In genomic region chr7:100826546-100827329, GRCh38 we compare ENCODE assay signal across 8 cellular contexts. TPM values are rescaled to one million over a fixed set of nuclear protein-coding genes. Genes with fewer than 3 reads are reported as not detected.
DNase-seq lines count a peak whose midpoint lies in the region; ATAC-seq, FAIRE-seq and TF ChIP-seq lines count a peak whose summit lies in the region.

No MANE protein-coding gene starts in this region.

- peaks cover 23 to 30% (median 28%) of the 10 kb centered on the region in 3 donors for H3K4me1 Mint-ChIP-seq in naive B cell

- no peaks in the 10 kb centered on the region for H3K9me3 ChIP-seq in BLaER1
- no peaks in the 10 kb centered on the region for H3K9me3 ChIP-seq in H1 (ENCODE audit: insufficient read depth in 2 of 2, low read depth in 1 of 2, low read length in 1 of 2)

- no peak overlapping the region for H2AFZ ChIP-seq in H1 (ENCODE audit: low read length)

- TF ChIP-seq POLR2A in NB4 (IDR thresholded peaks at IDR 0.05; ENCODE audit: extremely low read depth, insufficient read length) (no peak), H1 (IDR thresholded peaks at IDR 0.05; ENCODE audit: control extremely low read depth in 1 of 2, low read depth in 2 of 2, low read length in 2 of 2) (no peak; a peak in 1 of 3 replicates)

- peak overlapping the region in 1 of 6 donors; percentile 56 for H3K27ac Mint-ChIP-seq in naive B cell

- TF ChIP-seq RAD21 in H1 (IDR thresholded peaks at IDR 0.05 in 1 of 2, conservative IDR thresholded peaks at IDR 0.05 in 1 of 2; ENCODE audit: low read depth in 2 of 2, low read length in 2 of 2), result no peak

- CTCF ChIA-PET in H1 (lab: Charles Lee; ENCODE audit: partially characterized antibody), result interaction anchor here (0.6 to 3.9 kb wide), 13 partner anchors 9 to 237 kb away, joined by 3 to 65 read pairs (median 3); partner anchors contain the start of gene SLC12A9

- peak overlapping the region; percentile 85; the same call in 1 of the 2 replicates for H2AK5ac ChIP-seq in H1 (ENCODE audit: low read depth, low read length)

- H3K4me1 ChIP-seq in BLaER1 (peaks cover 49% of the 10 kb centered on the region), H1 (replicated peaks in 1 of 4; ENCODE audit: control insufficient read depth in 3 of 4, insufficient read depth in 4 of 4, low read length in 3 of 4) (peaks cover 0 to 13% (median 10%) of the 10 kb centered on the region in 4 experiments; a peak in 6 of 7 replicates)

- H3K23ac ChIP-seq in H1 (ENCODE audit: insufficient read length), result no peak overlapping the region

- WGBS in H1 (ENCODE audit: extremely low coverage in 1 of 2, insufficient coverage in 1 of 2, insufficient read length in 1 of 2, insufficient replicate concordance in 2 of 2, low coverage in 1 of 2, low lambda C conversion rate in 2 of 2, missing lambda C conversion rate in 1 of 2), 2 experiments, result 2% methylated on average over 33 of the region's 69 CpGs; no CpG with 5 or more reads in 1 of the 2 experiments

- H2BK20ac ChIP-seq in H1 (ENCODE audit: low read length), result no peak overlapping the region

- peak overlapping the region; percentile 94 for H3K4me3 ChIP-seq in BLaER1
- H3K4me3 ChIP-seq in NB4 (ENCODE audit: low read depth, low read length), result peak overlapping the region; percentile 12
- H3K4me3 ChIP-seq in H1 (ENCODE audit: extremely low read depth in 1 of 4, insufficient read depth in 2 of 4, low read depth in 3 of 4, low read length in 4 of 4), result peak overlapping the region; percentile 88 to 100 (median 92)

- H3K27ac ChIP-seq in BLaER1 (peak overlapping the region; percentile 92), H1 (ENCODE audit: low read depth, low read length) (peak overlapping the region; percentile 73; the same call in 1 of the 2 replicates)

- H2BK15ac ChIP-seq in H1 (ENCODE audit: low read length), result no peak overlapping the region

- H3K36me3 ChIP-seq in BLaER1 (peaks cover 30% of the 10 kb centered on the region), H1 (ENCODE audit: control insufficient read depth in 2 of 4, insufficient read depth in 4 of 4, low read length in 3 of 4) (peaks cover 15 to 22% (median 22%) of the 10 kb centered on the region in 4 experiments; a peak in 7 of 8 replicates)

- H3K4ac ChIP-seq in H1 (replicated peaks; ENCODE audit: insufficient read length, low read depth, low read length), result peak overlapping the region; percentile 13

- H4K8ac ChIP-seq in H1 (ENCODE audit: extremely low read depth, insufficient read depth, low read length), result peak overlapping the region; percentile 89

- H3K27me3 ChIP-seq in BLaER1, result no peaks in the 10 kb centered on the region
- H3K27me3 ChIP-seq in H1 (replicated peaks in 1 of 4; ENCODE audit: control insufficient read depth in 3 of 4, extremely low read depth in 1 of 4, insufficient read depth in 3 of 4, low read length in 3 of 4), result no peaks in the 10 kb centered on the region

- peak overlapping the region; percentile 60 for H3K18ac ChIP-seq in H1 (ENCODE audit: extremely low read depth, low read length)

- no peak overlapping the region for H4K91ac ChIP-seq in H1 (replicated peaks; ENCODE audit: insufficient read length, low read length)

- H3K4me3 Mint-ChIP-seq in naive B cell, result peak overlapping the region in 7 of 8 donors; percentile 62 to 83 (median 78)

- FAIRE-seq in H1 (lab: Jason Lieb, UNC), result no peak
- no peak for FAIRE-seq in GM19239 (lab: Jason Lieb, UNC)

- DNase-seq in NB4 (ENCODE audit: low read depth) (no peak), H1 (ENCODE audit: low read depth in 1 of 2, low spot score in 2 of 2) (peak in 1 of 2 experiments; percentile 58), naive B cell (no peak), GM19239 (ENCODE audit: insufficient read length, low spot score) (no peak)

- no peaks in the 10 kb centered on the region for H3K9me3 Mint-ChIP-seq in naive B cell

- H3K23me2 ChIP-seq in H1 (ENCODE audit: low read depth, low read length), result peaks cover 15% of the 10 kb centered on the region

- H3K9ac ChIP-seq in BLaER1 (peak overlapping the region; percentile 95), H1 (replicated peaks in 1 of 4; ENCODE audit: extremely low read depth in 1 of 4, low read depth in 3 of 4, low read length in 3 of 4) (peak overlapping the region; percentile 77 to 96 (median 86))

- H3K36me3 Mint-ChIP-seq in naive B cell, result peaks cover 0 to 17% of the 10 kb centered on the region in 2 donors

- peak overlapping the region; percentile 49 for H4K5ac ChIP-seq in H1 (ENCODE audit: insufficient read length, low read depth, low read length)

- TF ChIP-seq CTCF in NB4 (IDR thresholded peaks at IDR 0.05; ENCODE audit: low read depth, low read length) (no peak), H1 (IDR thresholded peaks at IDR 0.05; ENCODE audit: control extremely low read depth in 1 of 3, insufficient read depth in 1 of 3, low read depth in 1 of 3, low read length in 3 of 3) (no peak)

- H2BK120ac ChIP-seq in H1 (replicated peaks; ENCODE audit: low read depth, low read length), result no peak overlapping the region

- H3K14ac ChIP-seq in H1 (ENCODE audit: insufficient read length), result peak overlapping the region; percentile 50

- TF ChIP-seq EP300 in H1 (IDR thresholded peaks at IDR 0.05; ENCODE audit: borderline replicate concordance in 1 of 2, low read depth in 2 of 2, low read length in 2 of 2), result no peak

- H3K4me2 ChIP-seq in BLaER1, result peak overlapping the region; percentile 88
- peak overlapping the region; percentile 90 to 92 for H3K4me2 ChIP-seq in H1 (ENCODE audit: insufficient read depth in 1 of 2, low read depth in 2 of 2, low read length in 2 of 2)

- peaks cover 7 to 38% of the 10 kb centered on the region in 2 experiments for H3K79me2 ChIP-seq in H1 (ENCODE audit: control insufficient read depth in 1 of 2, insufficient read depth in 2 of 2, low read length in 2 of 2)

- no peak overlapping the region; the same call in 1 of the 2 replicates for H2BK5ac ChIP-seq in H1 (ENCODE audit: low read depth, low read length)

- H3K27me3 Mint-ChIP-seq in naive B cell, result peaks cover 24 to 70% (median 58%) of the 10 kb centered on the region in 3 donors

- peak overlapping the region; percentile 51 for H3K56ac ChIP-seq in H1 (replicated peaks; ENCODE audit: insufficient read length, low read depth, low read length)

- POLR2A ChIA-PET in H1 (lab: Charles Lee; ENCODE audit: partially characterized antibody), result interaction anchor here (0.6 to 6.5 kb wide), 23 partner anchors 8 to 466 kb away, joined by 3 to 76 read pairs (median 4); partner anchors contain the start of genes POP7, SLC12A9, SRRT and UFSP1

- ATAC-seq in naive B cell (ENCODE audit: low read depth in 2 of 2) (peak; percentile 51 to 62), HG03175 (IDR thresholded peaks at IDR 0.05; ENCODE audit: unreplicated experiment) (no peak), HG02571 (IDR thresholded peaks at IDR 0.05; ENCODE audit: unreplicated experiment) (no peak), GM19328 (IDR thresholded peaks at IDR 0.05; ENCODE audit: unreplicated experiment) (no peak)

- H3K79me1 ChIP-seq in H1 (ENCODE audit: low read depth, low read length), result peaks cover 5% of the 10 kb centered on the region; the same call in 1 of the 2 replicates

- H4K20me1 ChIP-seq in BLaER1 (peaks cover 38% of the 10 kb centered on the region), H1 (replicated peaks in 1 of 2; ENCODE audit: control insufficient read depth in 1 of 2, insufficient read depth in 2 of 2, low read length in 2 of 2) (peaks cover 14 to 25% of the 10 kb centered on the region in 2 experiments)

- H2BK12ac ChIP-seq in H1 (ENCODE audit: low read depth, low read length), result peak overlapping the region; percentile 44; the same call in 1 of the 2 replicates

RNA-seq across cellular contexts. Expression of gene EPHB4, which starts 0.6 kb away (rescaled TPM):
- total RNA-seq in H1 (2021; fragmentation: NEBNext Ultra II Directional; extraction: Animal tissue kit (Norgen Biotek cat#: 25700)), result 113 and 122 TPM in 2 replicates
- 85.0 and 141 TPM in 2 replicates for polyA plus RNA-seq in H1 (2011; rRNA removed)
- 99.8 TPM for polyA plus RNA-seq in H1 (2011; cell fraction: cytosol; rRNA removed)
- 125 TPM for polyA plus RNA-seq in H1 (2011; cell fraction: nucleus; rRNA removed)
- polyA plus RNA-seq in H1 (2012, experiment 1 of 2), result 87.6 to 114 TPM (median 107 TPM) in 4 replicates
- polyA plus RNA-seq in H1 (2012, experiment 2 of 2), result 115 TPM
- 95.4 TPM for polyA plus RNA-seq in H1 (2013, experiment 1 of 2)
- 95.7 TPM for polyA plus RNA-seq in H1 (2013, experiment 2 of 2)
- 97.8 and 111 TPM in 2 replicates for polyA minus RNA-seq in H1 (2011; rRNA and poly(A)+ RNA removed)
- polyA minus RNA-seq in H1 (2011; cell fraction: cytosol; rRNA and poly(A)+ RNA removed), result 105 TPM
- polyA minus RNA-seq in H1 (2011; cell fraction: nucleus; rRNA and poly(A)+ RNA removed), result 57.6 TPM
- under 1 TPM in 4 of 6 donors, not detected in 2; 0.19 to 0.69 (median 0.47) TPM for polyA plus RNA-seq in naive B cell (ENCODE audit: low read depth in 6 of 6)

RNA-seq across cellular contexts. Expression of gene SLC12A9, which starts 25.8 kb away (rescaled TPM):
- 40.1 and 40.7 TPM in 2 replicates for total RNA-seq in H1 (2021; fragmentation: NEBNext Ultra II Directional; extraction: Animal tissue kit (Norgen Biotek cat#: 25700))
- polyA plus RNA-seq in H1 (2011; rRNA removed), result 31.4 and 54.0 TPM in 2 replicates
- polyA plus RNA-seq in H1 (2011; cell fraction: cytosol; rRNA removed), result 28.5 TPM
- polyA plus RNA-seq in H1 (2011; cell fraction: nucleus; rRNA removed), result 74.3 TPM
- polyA plus RNA-seq in H1 (2012, experiment 1 of 2), result 25.4 to 35.3 TPM (median 33.8 TPM) in 4 replicates
- 27.5 TPM for polyA plus RNA-seq in H1 (2012, experiment 2 of 2)
- 33.2 TPM for polyA plus RNA-seq in H1 (2013, experiment 1 of 2)
- 32.9 TPM for polyA plus RNA-seq in H1 (2013, experiment 2 of 2)
- polyA minus RNA-seq in H1 (2011; rRNA and poly(A)+ RNA removed), result 13.1 and 22.4 TPM in 2 replicates
- polyA minus RNA-seq in H1 (2011; cell fraction: cytosol; rRNA and poly(A)+ RNA removed), result 13.4 TPM
- 13.4 TPM for polyA minus RNA-seq in H1 (2011; cell fraction: nucleus; rRNA and poly(A)+ RNA removed)
- 10 to 100 TPM in 4 of 6 donors, 1 to 10 TPM in 2; 7.8 to 13.1 (median 11.5) TPM for polyA plus RNA-seq in naive B cell (ENCODE audit: low read depth in 6 of 6)

RNA-seq across cellular contexts. Expression of gene TRIP6, which starts 40.4 kb away (rescaled TPM):
- total RNA-seq in H1 (2021; fragmentation: NEBNext Ultra II Directional; extraction: Animal tissue kit (Norgen Biotek cat#: 25700)), result 103 and 109 TPM in 2 replicates
- polyA plus RNA-seq in H1 (2011; rRNA removed), result 88.4 and 112 TPM in 2 replicates
- polyA plus RNA-seq in H1 (2011; cell fraction: cytosol; rRNA removed), result 112 TPM
- 145 TPM for polyA plus RNA-seq in H1 (2011; cell fraction: nucleus; rRNA removed)
- polyA plus RNA-seq in H1 (2012, experiment 1 of 2), result 85.3 to 128 TPM (median 117 TPM) in 4 replicates
- polyA plus RNA-seq in H1 (2012, experiment 2 of 2), result 101 TPM
- polyA plus RNA-seq in H1 (2013, experiment 1 of 2), result 56.2 TPM
- 51.7 TPM for polyA plus RNA-seq in H1 (2013, experiment 2 of 2)
- 34.4 and 35.9 TPM in 2 replicates for polyA minus RNA-seq in H1 (2011; rRNA and poly(A)+ RNA removed)
- polyA minus RNA-seq in H1 (2011; cell fraction: cytosol; rRNA and poly(A)+ RNA removed), result 43.7 TPM
- polyA minus RNA-seq in H1 (2011; cell fraction: nucleus; rRNA and poly(A)+ RNA removed), result 36.9 TPM
- 1 to 10 TPM; 2.1 to 5.7 (median 3.4) TPM for polyA plus RNA-seq in naive B cell (ENCODE audit: low read depth in 6 of 6)

RNA-seq across cellular contexts. Expression of gene SRRT, which starts 48.2 kb away (rescaled TPM):
- total RNA-seq in H1 (2021; fragmentation: NEBNext Ultra II Directional; extraction: Animal tissue kit (Norgen Biotek cat#: 25700)), result 237 and 239 TPM in 2 replicates
- 66.7 and 103 TPM in 2 replicates for polyA plus RNA-seq in H1 (2011; rRNA removed)
- polyA plus RNA-seq in H1 (2011; cell fraction: cytosol; rRNA removed), result 78.5 TPM
- polyA plus RNA-seq in H1 (2011; cell fraction: nucleus; rRNA removed), result 456 TPM
- polyA plus RNA-seq in H1 (2012, experiment 1 of 2), result 212 to 245 TPM (median 235 TPM) in 4 replicates
- 131 TPM for polyA plus RNA-seq in H1 (2012, experiment 2 of 2)
- 167 TPM for polyA plus RNA-seq in H1 (2013, experiment 1 of 2)
- polyA plus RNA-seq in H1 (2013, experiment 2 of 2), result 144 TPM
- 44.1 and 59.4 TPM in 2 replicates for polyA minus RNA-seq in H1 (2011; rRNA and poly(A)+ RNA removed)
- polyA minus RNA-seq in H1 (2011; cell fraction: cytosol; rRNA and poly(A)+ RNA removed), result 112 TPM
- polyA minus RNA-seq in H1 (2011; cell fraction: nucleus; rRNA and poly(A)+ RNA removed), result 143 TPM
- polyA plus RNA-seq in naive B cell (ENCODE audit: low read depth in 6 of 6), result 10 to 100 TPM; 17.5 to 79.0 (median 46.0) TPM

Comparison
In these comparisons a context has a peak if more than half of its experiments do, and no peak if none do; other contexts are left out.
1. H3K4me3 ChIP-seq: peak in every context shown above with its lines; median percentile 94 in BLaER1; 92 in H1; 12 in NB4.
2. ATAC-seq: peak in naive B cell (2 of 2); none in HG03175 (single experiment), HG02571 (single experiment) and GM19328 (single experiment).
3. RNA of gene EPHB4, which starts 0.6 kb away (polyA plus RNA-seq): 85.0 to 141 TPM in H1; 0.19 to 0.69 TPM in naive B cell; every median in the first group is over 10 times any median in the second.
4. RNA of gene TRIP6, which starts 40.4 kb away (polyA plus RNA-seq): 51.7 to 145 TPM in H1; 2.1 to 5.7 TPM in naive B cell; every median in the first group is over 4 times any median in the second.